Comparison of ENCODE assay signal across 16 cellular contexts in genomic region chr1:6965914-6966241, GRCh38.
DNase-seq lines count a peak whose midpoint lies in the region; ATAC-seq and TF ChIP-seq lines count a peak whose summit lies in the region.
"Had no signal": no experiment of that assay in that cellular context is flagged by ENCODE, and none has a peak within 500 bp of the region (broad histone marks: within the 10 kb centered on the region; RNA-seq: fewer than 3 reads in every experiment).

No MANE protein-coding gene starts in this region.

- no peak for ATAC-seq in psoas muscle
- ATAC-seq in left colon: no peak
- ATAC-seq: GM23338 had no signal

- intact Hi-C loops in psoas muscle (cut with DNase I): no loop called here
- intact Hi-C loops in left colon (cut with DNase I, micrococcal nuclease): no loop called here
- intact Hi-C loops in vagina (cut with DNase I): no loop called here

- H3K9me2 ChIP-seq in Loucy (replicated peaks; ENCODE audit: low read depth, low read length): no peaks in the 10 kb centered on the region
- H3K9me2 ChIP-seq in hepatocyte (replicated peaks; ENCODE audit: insufficient read depth): no peaks in the 10 kb centered on the region

- H2AFZ ChIP-seq in Loucy (ENCODE audit: low read length) (no peak overlapping the region), hepatocyte (no peak overlapping the region)
- H2AFZ ChIP-seq: GM23338 had no signal

- H3K9me3 ChIP-seq in BLaER1 treated with 17β-estradiol and CSF1 and Interleukin-3, amounts not matched to agents 10 nM and 100 nM (replicated peaks in 1 of 11): no peaks in the 10 kb centered on the region
- H3K9me3 ChIP-seq in Loucy (ENCODE audit: insufficient read depth, low read depth, low read length) (no peaks in the 10 kb centered on the region), hepatocyte (ENCODE audit: low read depth) (no peaks in the 10 kb centered on the region), psoas muscle (no peaks in the 10 kb centered on the region), vagina (no peaks in the 10 kb centered on the region)

- peaks cover 0 to 18% (median 0%) of the 10 kb centered on the region in 11 experiments; a peak in 3 of 22 replicates for H3K27me3 ChIP-seq in BLaER1 treated with 17β-estradiol and CSF1 and Interleukin-3, amounts not matched to agents 10 nM and 100 nM
- H3K27me3 ChIP-seq in Loucy (ENCODE audit: insufficient read depth, low read length, poor library complexity, severe bottlenecking): no peaks in the 10 kb centered on the region
- peaks cover 22% of the 10 kb centered on the region for H3K27me3 ChIP-seq in hepatocyte
- no peaks in the 10 kb centered on the region for H3K27me3 ChIP-seq in psoas muscle (ENCODE audit: insufficient read depth in 3 of 3, low read length in 2 of 3)
- H3K27me3 ChIP-seq in vagina: no peaks in the 10 kb centered on the region

- no peak for TF ChIP-seq CTCF in Loucy (conservative IDR thresholded peaks at IDR 0.05; ENCODE audit: low read length)
- TF ChIP-seq CTCF in hepatocyte (IDR thresholded peaks at IDR 0.05; ENCODE audit: poor library complexity): no peak
- no peak for TF ChIP-seq CTCF in psoas muscle (IDR thresholded peaks at IDR 0.05)
- no peak for TF ChIP-seq CTCF in vagina (IDR thresholded peaks at IDR 0.05)

- H4K20me1 ChIP-seq in BLaER1 treated with 17β-estradiol and CSF1 and Interleukin-3, amounts not matched to agents 10 nM and 100 nM: peaks cover 0 to 8% (median 0%) of the 10 kb centered on the region in 11 experiments; a peak in 1 of 22 replicates
- H4K20me1 ChIP-seq in Loucy (ENCODE audit: insufficient read depth, low read length, poor library complexity, severe bottlenecking): no peaks in the 10 kb centered on the region
- no peaks in the 10 kb centered on the region for H4K20me1 ChIP-seq in hepatocyte (ENCODE audit: insufficient read depth, poor library complexity, severe bottlenecking)

- no peak overlapping the region for H3K9ac ChIP-seq in BLaER1 treated with 17β-estradiol and CSF1 and Interleukin-3, amounts not matched to agents 10 nM and 100 nM
- peak overlapping the region; percentile 22 for H3K9ac ChIP-seq in Loucy (ENCODE audit: low read depth, low read length, poor library complexity, severe bottlenecking)

- no peaks in the 10 kb centered on the region for H3K79me2 ChIP-seq in Loucy (ENCODE audit: insufficient read depth, low read length)
- H3K79me2 ChIP-seq in hepatocyte: no peaks in the 10 kb centered on the region

- 83% methylated on average over 7 of the region's 7 CpGs for WGBS in hepatocyte (ENCODE audit: low lambda C conversion rate, missing lambda C conversion rate)
- 67 to 72% (median 70%) methylated on average over 7 of the region's 7 CpGs for WGBS in psoas muscle, 3 donors

- H3K4me3 ChIP-seq in BLaER1 treated with 17β-estradiol and CSF1 and Interleukin-3, amounts not matched to agents 10 nM and 100 nM: no peak overlapping the region
- H3K4me3 ChIP-seq in Loucy (ENCODE audit: low read length, poor library complexity, severe bottlenecking) (peak overlapping the region; percentile 29), hepatocyte (no peak overlapping the region), psoas muscle (peak overlapping the region; percentile 22), vagina (no peak overlapping the region)
- H3K4me3 ChIP-seq: GM23338 had no signal

- TF ChIP-seq POLR2A in vagina (IDR thresholded peaks at IDR 0.05): no peak

- peak overlapping the region in 8 of 11 experiments; percentile 24 to 97 (median 80); a peak in 16 of 22 replicates for H3K4me2 ChIP-seq in BLaER1 treated with 17β-estradiol and CSF1 and Interleukin-3, amounts not matched to agents 10 nM and 100 nM
- H3K4me2 ChIP-seq in Loucy (ENCODE audit: low read depth, low read length, poor library complexity, severe bottlenecking) (peak overlapping the region; percentile 43), hepatocyte (peak overlapping the region; percentile 58)

- H3K36me3 ChIP-seq in BLaER1 treated with 17β-estradiol and CSF1 and Interleukin-3, amounts not matched to agents 10 nM and 100 nM: no peaks in the 10 kb centered on the region
- no peaks in the 10 kb centered on the region for H3K36me3 ChIP-seq in Loucy (ENCODE audit: insufficient read depth, low read length)
- H3K36me3 ChIP-seq in hepatocyte (replicated peaks; ENCODE audit: insufficient read depth, low read depth): no peaks in the 10 kb centered on the region
- H3K36me3 ChIP-seq in psoas muscle (ENCODE audit: insufficient read depth in 1 of 2, low read depth in 1 of 2): no peaks in the 10 kb centered on the region
- H3K36me3 ChIP-seq in vagina: no peaks in the 10 kb centered on the region

- H3K27ac ChIP-seq in BLaER1 treated with 17β-estradiol and CSF1 and Interleukin-3, amounts not matched to agents 10 nM and 100 nM: no peak overlapping the region
- H3K27ac ChIP-seq in hepatocyte: no peak overlapping the region
- H3K27ac ChIP-seq in psoas muscle: no peak overlapping the region
- no peak overlapping the region for H3K27ac ChIP-seq in vagina

- peaks cover 24 to 86% (median 77%) of the 10 kb centered on the region in 10 experiments for H3K4me1 ChIP-seq in BLaER1 treated with 17β-estradiol and CSF1 and Interleukin-3, amounts not matched to agents 10 nM and 100 nM
- H3K4me1 ChIP-seq in Loucy (ENCODE audit: insufficient read depth, low read length, poor library complexity, severe bottlenecking): peaks cover 37% of the 10 kb centered on the region
- H3K4me1 ChIP-seq in hepatocyte (ENCODE audit: insufficient read depth): peaks cover 24% of the 10 kb centered on the region
- peaks cover 13% of the 10 kb centered on the region for H3K4me1 ChIP-seq in psoas muscle
- H3K4me1 ChIP-seq in vagina: peaks cover 16% of the 10 kb centered on the region

- H3F3A ChIP-seq in Loucy (ENCODE audit: low read depth): peaks cover 7% of the 10 kb centered on the region

- DNase-seq in hepatocyte (ENCODE audit: low spot score) (no peak), psoas muscle (no peak), left colon (no peak), RKO (ENCODE audit: low spot score) (no peak), COLO829 (ENCODE audit: low spot score) (no peak), vagina (ENCODE audit: extremely low spot score in 2 of 2) (no peak)
- DNase-seq: ACHN; CD4-positive, alpha-beta memory T cell; COR-L47; DMS153; DND-41; GDM1; H9 had no signal

Comparison
In these comparisons a context has a peak if more than half of its experiments do, and no peak if none do; other contexts are left out.
1. H3K4me3 ChIP-seq: peak in Loucy (single experiment) and psoas muscle (single experiment); none in BLaER1 treated with 17β-estradiol and CSF1 and Interleukin-3, amounts not matched to agents 10 nM and 100 nM (0 of 10), hepatocyte (single experiment) and vagina (0 of 2).
2. Peak in every context shown above with its lines, with median percentiles within 50 percentile points of each other: H3K4me2 ChIP-seq.